22 cellular contexts compared by ENCODE assay signal in genomic region chr11:107707807-107708206, GRCh38. TPM values are rescaled to one million over a fixed set of nuclear protein-coding genes. Genes with fewer than 3 reads are reported as not detected.
DNase-seq lines count a peak whose midpoint lies in the region; ATAC-seq, FAIRE-seq and TF ChIP-seq lines count a peak whose summit lies in the region.
"Had no signal": no experiment of that assay in that cellular context is flagged by ENCODE, and none has a peak within 500 bp of the region (broad histone marks: within the 10 kb centered on the region; RNA-seq: fewer than 3 reads in every experiment).

No MANE protein-coding gene starts in this region.

- no peak overlapping the region for H4K8ac ChIP-seq in H9 (replicated peaks; ENCODE audit: insufficient read length, low read depth, low read length)

- no peak overlapping the region for H2BK20ac ChIP-seq in H9 (ENCODE audit: low read depth, low read length, poor library complexity, severe bottlenecking)

- peaks cover 0 to 4% of the 10 kb centered on the region in 2 experiments; a peak in 2 of 5 replicates for H3K9me3 Mint-ChIP-seq in H9
- peaks cover 4% of the 10 kb centered on the region for H3K9me3 Mint-ChIP-seq in astrocyte (ENCODE audit: unreplicated experiment)
- H3K9me3 Mint-ChIP-seq in activated CD4-positive, alpha-beta T cell treated with anti-CD3 and anti-CD28 coated beads for 36 hours (ENCODE audit: low read depth): no peaks in the 10 kb centered on the region
- H3K9me3 Mint-ChIP-seq: IgD-negative memory B cell had no signal

- in situ Hi-C loops in gastrocnemius medialis (cut with MboI; ENCODE audit: low sequenced_read_pairs in 4 of 4): loop anchor here in 1 of 4 donors (10.0 kb wide), 1 partner anchor 417 kb away; the partner anchor contains the start of gene ACAT1

- H3K4me1 Mint-ChIP-seq in H9: peaks cover 23 to 24% of the 10 kb centered on the region in 2 experiments
- H3K4me1 Mint-ChIP-seq in astrocyte (ENCODE audit: low read depth, unreplicated experiment): peaks cover 51% of the 10 kb centered on the region
- no peaks in the 10 kb centered on the region for H3K4me1 Mint-ChIP-seq in activated CD4-positive, alpha-beta T cell treated with anti-CD3 and anti-CD28 coated beads for 36 hours
- H3K4me1 Mint-ChIP-seq: CD4-positive, CD25-positive, alpha-beta regulatory T cell; IgD-negative memory B cell had no signal

- no peak for ATAC-seq in gastrocnemius medialis
- ATAC-seq in activated CD4-positive, alpha-beta T cell treated with anti-CD3 and anti-CD28 coated beads for 36 hours: no peak

- FAIRE-seq in astrocyte (lab: Jason Lieb, UNC): no peak

- H3K27me3 ChIP-seq in H9 (ENCODE audit: insufficient read depth, low read length) (no peaks in the 10 kb centered on the region), astrocyte (ENCODE audit: insufficient read depth, low read length) (peaks cover 6% of the 10 kb centered on the region), gastrocnemius medialis (no peaks in the 10 kb centered on the region)

- H3T11ph ChIP-seq in H9 (ENCODE audit: low read length): no peak overlapping the region

- POLR2A ChIA-PET in activated CD4-positive, alpha-beta T cell treated with anti-CD3 and anti-CD28 coated beads for 36 hours (lab: Charles Lee): no interaction called here

- no peak for TF ChIP-seq CTCF in H9 (conservative IDR thresholded peaks at IDR 0.05)
- no peak for TF ChIP-seq CTCF in astrocyte (IDR thresholded peaks at IDR 0.05; ENCODE audit: insufficient read depth, low read depth, low read length)
- no peak for TF ChIP-seq CTCF in gastrocnemius medialis (IDR thresholded peaks at IDR 0.05 in 4 of 5, conservative IDR thresholded peaks at IDR 0.05 in 1 of 5)

- H3K4me2 ChIP-seq in H9 (ENCODE audit: insufficient read depth, insufficient read length, low read length): no peak overlapping the region
- no peak overlapping the region for H3K4me2 ChIP-seq in astrocyte (ENCODE audit: low read length)

- H3K79me2 ChIP-seq in H9 (ENCODE audit: insufficient read depth, low read length) (no peaks in the 10 kb centered on the region), astrocyte (ENCODE audit: insufficient read depth, low read length) (no peaks in the 10 kb centered on the region)

- no peak overlapping the region for H2AK5ac ChIP-seq in H9 (ENCODE audit: insufficient read length, low read length)

- TF ChIP-seq POLR2A in gastrocnemius medialis (IDR thresholded peaks at IDR 0.05): no peak

- no CpG with 5 or more reads among the region's 4 CpGs for WGBS in H9 (ENCODE audit: extremely low coverage, insufficient read length, low lambda C conversion rate)

- H3K79me1 ChIP-seq in H9 (ENCODE audit: insufficient read depth, low read depth, low read length, poor library complexity, severe bottlenecking): no peaks in the 10 kb centered on the region

- no peak overlapping the region for H2BK15ac ChIP-seq in H9 (ENCODE audit: low read depth, low read length)

- H3K27me3 Mint-ChIP-seq in H9 (ENCODE audit: low read depth) (peaks cover 14% of the 10 kb centered on the region), astrocyte (ENCODE audit: low read depth, unreplicated experiment) (no peaks in the 10 kb centered on the region)
- peaks cover 27% of the 10 kb centered on the region for H3K27me3 Mint-ChIP-seq in activated CD4-positive, alpha-beta T cell treated with anti-CD3 and anti-CD28 coated beads for 36 hours

- no peaks in the 10 kb centered on the region for H3K9me3 ChIP-seq in H9 (ENCODE audit: control insufficient read depth, low read depth, low read length)
- no peaks in the 10 kb centered on the region for H3K9me3 ChIP-seq in astrocyte (ENCODE audit: insufficient read depth, low read depth, low read length)
- no peaks in the 10 kb centered on the region for H3K9me3 ChIP-seq in gastrocnemius medialis
- H3K9me3 ChIP-seq: HAP-1 had no signal

- no peak overlapping the region for H3K56ac ChIP-seq in H9 (ENCODE audit: insufficient read length, low read depth, low read length)

- no peak overlapping the region for H3K18ac ChIP-seq in H9 (ENCODE audit: insufficient read length, low read depth, low read length)

- H3K14ac ChIP-seq in H9 (ENCODE audit: insufficient read depth, low read length): no peak overlapping the region

- peak overlapping the region; percentile 6 to 87 (median 42); a peak in 3 of 7 replicates for H3K27ac Mint-ChIP-seq in H9
- H3K27ac Mint-ChIP-seq in astrocyte (ENCODE audit: unreplicated experiment): peak overlapping the region; percentile 95
- no peak overlapping the region for H3K27ac Mint-ChIP-seq in activated CD4-positive, alpha-beta T cell treated with anti-CD3 and anti-CD28 coated beads for 36 hours
- H3K27ac Mint-ChIP-seq: CD4-positive, CD25-positive, alpha-beta regulatory T cell; IgD-negative memory B cell had no signal

- H4K5ac ChIP-seq in H9 (ENCODE audit: insufficient read length, low read depth, low read length): no peak overlapping the region

- no peaks in the 10 kb centered on the region for H3K23me2 ChIP-seq in H9 (ENCODE audit: insufficient read length, low read depth, low read length, poor library complexity, severe bottlenecking)

- no peaks in the 10 kb centered on the region; a peak in 2 of 7 replicates for H3K36me3 Mint-ChIP-seq in H9 (ENCODE audit: insufficient read depth in 1 of 3, low read depth in 3 of 3)
- no peaks in the 10 kb centered on the region for H3K36me3 Mint-ChIP-seq in astrocyte (ENCODE audit: low read depth, unreplicated experiment)
- H3K36me3 Mint-ChIP-seq in activated CD4-positive, alpha-beta T cell treated with anti-CD3 and anti-CD28 coated beads for 36 hours (ENCODE audit: low read depth): no peaks in the 10 kb centered on the region
- H3K36me3 Mint-ChIP-seq: CD4-positive, CD25-positive, alpha-beta regulatory T cell; IgD-negative memory B cell had no signal

- no peak overlapping the region for H3K27ac ChIP-seq in H9 (ENCODE audit: insufficient read length, low read depth, low read length)
- H3K27ac ChIP-seq in astrocyte (ENCODE audit: low read depth, low read length): no peak overlapping the region
- peak overlapping the region; percentile 83 to 93 (median 86) for H3K27ac ChIP-seq in gastrocnemius medialis

- no peak overlapping the region for H2BK120ac ChIP-seq in H9 (ENCODE audit: low read depth, low read length, poor library complexity, severe bottlenecking)

- H3K4me1 ChIP-seq in H9 (ENCODE audit: insufficient read depth, low read length): peaks cover 10% of the 10 kb centered on the region; the same call in 1 of the 2 replicates
- H3K4me1 ChIP-seq in astrocyte (ENCODE audit: insufficient read depth, low read length): peaks cover 19% of the 10 kb centered on the region
- peaks cover 42 to 63% of the 10 kb centered on the region in 2 donors for H3K4me1 ChIP-seq in gastrocnemius medialis
- H3K4me1 ChIP-seq: HAP-1 had no signal

- intact Hi-C loops in gastrocnemius medialis (cut with DNase I; ENCODE audit: low total_unique reads): loop anchor here (5.0 to 10.0 kb wide), 3 partner anchors 34 to 414 kb away; partner anchors contain the start of gene ACAT1
- intact Hi-C loops in activated CD4-positive, alpha-beta T cell treated with anti-CD3 and anti-CD28 coated beads for 36 hours (cut with DNase I, micrococcal nuclease): no loop called here

- H3K4ac ChIP-seq in H9 (ENCODE audit: low read depth, low read length): no peak overlapping the region

- no peak overlapping the region for H3K4me3 ChIP-seq in astrocyte (ENCODE audit: insufficient read depth, low read depth, low read length)
- peak overlapping the region in 2 of 4 donors; percentile 26 to 36 for H3K4me3 ChIP-seq in gastrocnemius medialis
- H3K4me3 ChIP-seq: HAP-1 had no signal

- H2AFZ ChIP-seq in H9 (ENCODE audit: low read length): no peak overlapping the region
- H2AFZ ChIP-seq in astrocyte (ENCODE audit: low read depth, low read length): no peak overlapping the region

- H2BK5ac ChIP-seq in H9 (ENCODE audit: insufficient read length, low read length): no peak overlapping the region

- H2BK12ac ChIP-seq in H9 (ENCODE audit: insufficient read length, low read depth, low read length): no peak overlapping the region

- H3K4me3 Mint-ChIP-seq in H9 (no peak overlapping the region), astrocyte (ENCODE audit: unreplicated experiment) (no peak overlapping the region)
- no peak overlapping the region for H3K4me3 Mint-ChIP-seq in activated CD4-positive, alpha-beta T cell treated with anti-CD3 and anti-CD28 coated beads for 36 hours
- H3K4me3 Mint-ChIP-seq: CD4-positive, CD25-positive, alpha-beta regulatory T cell; IgD-negative memory B cell had no signal

- H4K91ac ChIP-seq in H9 (ENCODE audit: insufficient read length, low read depth, low read length): no peak overlapping the region

- no peaks in the 10 kb centered on the region for H4K20me1 ChIP-seq in H9 (ENCODE audit: control insufficient read depth, insufficient read depth, insufficient read length)
- H4K20me1 ChIP-seq in astrocyte (ENCODE audit: insufficient read depth, low read length): no peaks in the 10 kb centered on the region

- CTCF ChIA-PET in activated CD4-positive, alpha-beta T cell treated with anti-CD3 and anti-CD28 coated beads for 36 hours (lab: Charles Lee): no interaction called here

- H3K9ac ChIP-seq in H9 (ENCODE audit: extremely low read depth, insufficient read length, low read length) (no peak overlapping the region), astrocyte (ENCODE audit: low read length) (no peak overlapping the region)

- no peaks in the 10 kb centered on the region for H3K36me3 ChIP-seq in astrocyte (ENCODE audit: insufficient read depth, low read length)
- H3K36me3 ChIP-seq in gastrocnemius medialis: no peaks in the 10 kb centered on the region
- H3K36me3 ChIP-seq: HAP-1 had no signal

- H3K23ac ChIP-seq in H9 (ENCODE audit: insufficient read length, low read depth, low read length): no peak overlapping the region

- DNase-seq in H9: no peak
- no peak for DNase-seq in astrocyte (ENCODE audit: low read depth)
- DNase-seq in iPS-NIHi7 (ENCODE audit: extremely low spot score): peak; percentile 26
- no peak for DNase-seq in gastrocnemius medialis
- no peak for DNase-seq in stimulated activated CD4-positive, alpha-beta T cell treated with anti-CD3 and anti-CD28 coated beads, Interleukin-2, amount 100 ng/mL, for 24 hours
- DNase-seq in activated CD4-positive, alpha-beta T cell treated with anti-CD3 and anti-CD28 coated beads for 36 hours: no peak
- no peak for DNase-seq in NCI-H146 (lab: John Stamatoyannopoulos, UW)
- DNase-seq: CD4-positive, CD25-positive, alpha-beta regulatory T cell; EL; Karpas-422; MV-4-11; NCI-H1105 treated with DMSO at 0.1 percent for 48 hours; NCI-H1694; NCI-H2081 treated with DMSO at 0.1 percent for 48 hours; NCI-H446 treated with DMSO at 0.1 percent for 48 hours; NCI-H526 treated with DMSO at 0.1 percent for 48 hours; SHP77 had no signal

RNA-seq across cellular contexts. Expression of gene SLN, which starts 4.0 kb away (rescaled TPM):
- total RNA-seq in H9 (2021) (not detected in 2 replicates), astrocyte (4.9 and 8.0 TPM in 2 replicates), gastrocnemius medialis (1,000 to 10,000 TPM in 3 of 4 donors, 100 to 1,000 TPM in 1; 586 to 5,775 (median 2,747) TPM)
- not detected for total RNA-seq in activated CD4-positive, alpha-beta T cell treated with anti-CD3 and anti-CD28 coated beads for 36 hours
- total RNA-seq: CD4-positive, CD25-positive, alpha-beta regulatory T cell; HT1080; M059J; RPMI7951 had no signal

Comparison
In these comparisons a context has a peak if more than half of its experiments do, and no peak if none do; other contexts are left out.
1. H3K27ac ChIP-seq: peak in gastrocnemius medialis (4 of 4); none in H9 (single experiment) and astrocyte (single experiment).
2. RNA of gene SLN, which starts 4.0 kb away (total RNA-seq): 586 to 5,775 TPM in gastrocnemius medialis; 4.9 to 8.0 TPM in astrocyte, not detected in H9 and not detected in activated CD4-positive, alpha-beta T cell treated with anti-CD3 and anti-CD28 coated beads for 36 hours; every median in the first group is over 10 times any median in the second.